33 cellular contexts compared by ENCODE assay signal in genomic region chr1:3722846-3723245, GRCh38. TPM values are rescaled to one million over a fixed set of nuclear protein-coding genes. Genes with fewer than 3 reads are reported as not detected.
"Had no signal": no experiment of that assay in that cellular context is flagged by ENCODE, and none has a peak within 500 bp of the region (broad histone marks: within the 10 kb centered on the region; RNA-seq: fewer than 3 reads in every experiment).

No MANE protein-coding gene starts in this region.

- H3K9me3 ChIP-seq: ovary, psoas muscle, spleen, suprapubic skin, testis, tibial artery, transverse colon, upper lobe of right lung, uterus had no signal

- H3K4me3 ChIP-seq: ovary, psoas muscle, skin epidermis, smooth muscle cell, spleen, suprapubic skin, testis, tibial artery, transverse colon, upper lobe of right lung, uterus had no signal

- H3K4me2 ChIP-seq: smooth muscle cell had no signal

- H3K27ac Mint-ChIP-seq: naive B cell; natural killer cell treated with Interleukin-12 subunit alpha and Interleukin-12 subunit beta and Interleukin-15 and Interleukin-18, amount 100 ng/mL, for 72 hours; nephron progenitor cell; stimulated activated memory B cell treated with anti-CD40 and anti-IgM and Interleukin-4, amounts not matched to agents 10 μg/mL and 1 μg/mL and 100 μg/mL, for 72 hours; stimulated activated naive CD8-positive, alpha-beta T cell treated with anti-CD3 and anti-CD28 coated beads, Interleukin-15, amount 100 ng/mL, for 72 hours; type B pancreatic cell had no signal

- H3K36me3 ChIP-seq: ovary, spleen, suprapubic skin, tibial artery, transverse colon, upper lobe of right lung, uterus had no signal

- H3K4me1 Mint-ChIP-seq: nephron progenitor cell, neural crest cell had no signal

- H3K4me3 Mint-ChIP-seq: naive B cell; naive thymus-derived CD8-positive, alpha-beta T cell; natural killer cell treated with Interleukin-12 subunit alpha and Interleukin-12 subunit beta and Interleukin-15 and Interleukin-18, amount 100 ng/mL, for 72 hours; nephron progenitor cell; neural crest cell; stimulated activated memory B cell treated with anti-CD40 and anti-IgM and Interleukin-4, amounts not matched to agents 10 μg/mL and 1 μg/mL and 100 μg/mL, for 72 hours; stimulated activated naive CD8-positive, alpha-beta T cell treated with anti-CD3 and anti-CD28 coated beads, Interleukin-15, amount 100 ng/mL, for 72 hours; type B pancreatic cell had no signal

- H3K27me3 ChIP-seq: ovary, testis, uterus had no signal

- ATAC-seq: naive thymus-derived CD8-positive, alpha-beta T cell; natural killer cell treated with Interleukin-12 subunit alpha and Interleukin-12 subunit beta and Interleukin-15 and Interleukin-18, amount 100 ng/mL, for 72 hours; psoas muscle; right cardiac atrium; sciatic nerve; stimulated activated memory B cell treated with anti-CD40 and anti-IgM and Interleukin-4, amounts not matched to agents 10 μg/mL and 1 μg/mL and 100 μg/mL, for 72 hours; stimulated activated naive CD8-positive, alpha-beta T cell treated with anti-CD3 and anti-CD28 coated beads, Interleukin-15, amount 100 ng/mL, for 72 hours; stimulated activated naive CD8-positive, alpha-beta T cell treated with anti-CD3 and anti-CD28 coated beads, Interleukin-15, Interleukin-2, amounts not matched to agents 100 U/mL and 50 U/mL, for 24 hours; upper lobe of right lung had no signal

- H3K27ac ChIP-seq: ovary, psoas muscle, skin epidermis, spleen, suprapubic skin, testis, tibial artery, transverse colon, upper lobe of right lung, uterus had no signal

- H3K9me3 Mint-ChIP-seq: naive B cell; naive thymus-derived CD8-positive, alpha-beta T cell; natural killer cell treated with Interleukin-12 subunit alpha and Interleukin-12 subunit beta and Interleukin-15 and Interleukin-18, amount 100 ng/mL, for 72 hours; nephron progenitor cell; neural crest cell; stimulated activated naive CD8-positive, alpha-beta T cell treated with anti-CD3 and anti-CD28 coated beads, Interleukin-15, amount 100 ng/mL, for 72 hours; type B pancreatic cell had no signal

- H3K4me1 ChIP-seq: psoas muscle, testis, tibial artery, uterus had no signal

- DNase-seq: naive B cell; naive thymus-derived CD8-positive, alpha-beta T cell; nephron progenitor cell; occipital lobe; ovary; psoas muscle; right cardiac atrium; spleen; stimulated activated CD4-positive, alpha-beta T cell treated with anti-CD3 and anti-CD28 coated beads, Interleukin-12 subunit alpha, Interleukin-12 subunit beta, amount 100 ng/mL, for 4 hours; stimulated activated CD4-positive, alpha-beta T cell treated with anti-CD3 and anti-CD28 coated beads, Interleukin-1b, Interleukin-23, amount 100 ng/mL, for 48 hours; stimulated activated CD4-positive, alpha-beta T cell treated with anti-CD3 and anti-CD28 coated beads, Interleukin-4, amount 100 ng/mL, for 1 hour; stimulated activated CD4-positive, alpha-beta T cell treated with anti-CD3 and anti-CD28 coated beads, Interleukin-4, amount 100 ng/mL, for 4 hours; stimulated activated CD8-positive, alpha-beta memory T cell treated with anti-CD3 and anti-CD28 coated beads, Interleukin-4, amount 100 ng/mL, for 48 hours; stimulated activated naive CD4-positive, alpha-beta T cell; stimulated activated naive CD8-positive, alpha-beta T cell treated with anti-CD3 and anti-CD28 coated beads, Interleukin-15, amount 100 ng/mL, for 72 hours; stimulated activated naive CD8-positive, alpha-beta T cell treated with anti-CD3 and anti-CD28 coated beads, Interleukin-15, Interleukin-2, amounts not matched to agents 100 U/mL and 50 U/mL, for 24 hours; testis; tibial artery; transverse colon; upper lobe of right lung; uterus had no signal

- H3K36me3 Mint-ChIP-seq: naive B cell; naive thymus-derived CD8-positive, alpha-beta T cell; natural killer cell treated with Interleukin-12 subunit alpha and Interleukin-12 subunit beta and Interleukin-15 and Interleukin-18, amount 100 ng/mL, for 72 hours; stimulated activated memory B cell treated with anti-CD40 and anti-IgM and Interleukin-4, amounts not matched to agents 10 μg/mL and 1 μg/mL and 100 μg/mL, for 72 hours; type B pancreatic cell had no signal

- H3K27me3 Mint-ChIP-seq: type B pancreatic cell had no signal

RNA-seq across cellular contexts. Expression of gene CCDC27, which starts 29.4 kb away (rescaled TPM):
- total RNA-seq: naive thymus-derived CD8-positive, alpha-beta T cell; natural killer cell treated with Interleukin-12 subunit alpha and Interleukin-12 subunit beta and Interleukin-15 and Interleukin-18, amount 100 ng/mL, for 72 hours; neural crest cell; occipital lobe; osteoblast; ovary; posterior vena cava; renal cortical epithelial cell; sciatic nerve; smooth muscle cell; spleen; suprapubic skin; transverse colon; upper lobe of right lung; urinary bladder; uterus had no signal
- polyA plus RNA-seq: naive thymus-derived CD8-positive, alpha-beta T cell; right cardiac atrium; smooth muscle cell; spleen; urinary bladder had no signal

RNA-seq across cellular contexts. Expression of gene SMIM1, which starts 49.7 kb away (rescaled TPM):
- total RNA-seq: natural killer cell treated with Interleukin-12 subunit alpha and Interleukin-12 subunit beta and Interleukin-15 and Interleukin-18, amount 100 ng/mL, for 72 hours; osteoblast; transverse colon; urinary bladder had no signal
